Comparison of ENCODE assay signal across 21 cellular contexts in genomic region chr2:24840962-24841945, GRCh38.
"Had no signal": no experiment of that assay in that cellular context is flagged by ENCODE, and none has a peak within 500 bp of the region (broad histone marks: within the 10 kb centered on the region; RNA-seq: fewer than 3 reads in every experiment).

No MANE protein-coding gene starts in this region.

- H3K9me3 ChIP-seq: mucosa of descending colon, ovary, right lobe of liver, thoracic aorta, upper lobe of left lung had no signal

- H3K4me3 Mint-ChIP-seq: activated B cell treated with CpG ODN at 0.5 μM for 24 hours; activated naive CD8-positive, alpha-beta T cell treated with anti-CD3 and anti-CD28 coated beads for 36 hours; naive B cell; stimulated activated effector memory CD8-positive, alpha-beta T cell treated with anti-CD3 and anti-CD28 coated beads, Interleukin-12 subunit alpha, Interleukin-12 subunit beta, amount 100 ng/mL, for 72 hours; T-cell had no signal

- H3K27me3 Mint-ChIP-seq: activated B cell treated with CpG ODN at 0.5 μM for 24 hours; activated naive CD8-positive, alpha-beta T cell treated with anti-CD3 and anti-CD28 coated beads for 36 hours; naive B cell; T-cell had no signal

- H3K4me1 Mint-ChIP-seq: activated B cell treated with CpG ODN at 0.5 μM for 24 hours; activated naive CD8-positive, alpha-beta T cell treated with anti-CD3 and anti-CD28 coated beads for 36 hours; stimulated activated effector memory CD8-positive, alpha-beta T cell treated with anti-CD3 and anti-CD28 coated beads, Interleukin-12 subunit alpha, Interleukin-12 subunit beta, amount 100 ng/mL, for 72 hours; T-cell had no signal

- ATAC-seq: left lobe of liver; mucosa of descending colon; stimulated activated effector memory CD8-positive, alpha-beta T cell treated with anti-CD3 and anti-CD28 coated beads, Interleukin-12 subunit alpha, Interleukin-12 subunit beta, amount 100 ng/mL, for 72 hours; T-cell had no signal

- H3K9me3 Mint-ChIP-seq: activated B cell treated with CpG ODN at 0.5 μM for 24 hours; activated naive CD8-positive, alpha-beta T cell treated with anti-CD3 and anti-CD28 coated beads for 36 hours; stimulated activated effector memory CD8-positive, alpha-beta T cell treated with anti-CD3 and anti-CD28 coated beads, Interleukin-12 subunit alpha, Interleukin-12 subunit beta, amount 100 ng/mL, for 72 hours; T-cell had no signal

- H3K27ac Mint-ChIP-seq: activated B cell treated with CpG ODN at 0.5 μM for 24 hours; activated naive CD8-positive, alpha-beta T cell treated with anti-CD3 and anti-CD28 coated beads for 36 hours; naive B cell; stimulated activated effector memory CD8-positive, alpha-beta T cell treated with anti-CD3 and anti-CD28 coated beads, Interleukin-12 subunit alpha, Interleukin-12 subunit beta, amount 100 ng/mL, for 72 hours; T-cell had no signal

- H3K4me1 ChIP-seq: neural progenitor cell, right lobe of liver, upper lobe of left lung had no signal

- H3K4me3 ChIP-seq: cardiac muscle cell, mucosa of descending colon, neural progenitor cell, ovary, right lobe of liver, smooth muscle cell, thoracic aorta, upper lobe of left lung had no signal

- H3K27ac ChIP-seq: cardiac muscle cell, neural progenitor cell, ovary, right lobe of liver, thoracic aorta, upper lobe of left lung had no signal

- H3K36me3 ChIP-seq: cardiac muscle cell, neural progenitor cell, ovary, right lobe of liver had no signal

- DNase-seq: activated B cell treated with CpG ODN at 0.5 μM for 24 hours; activated CD4-positive, alpha-beta T cell treated with anti-CD3 and anti-CD28 coated beads for 48 hours; activated gamma-delta T cell; activated naive CD8-positive, alpha-beta T cell treated with anti-CD3 and anti-CD28 coated beads for 36 hours; amniotic stem cell; glutamatergic neuron; islet precursor cell; mammary epithelial cell; naive B cell; ovary; right lobe of liver; stimulated activated CD4-positive, alpha-beta T cell treated with anti-CD3 and anti-CD28 coated beads, Interleukin-4, amount 100 ng/mL, for 24 hours; T-cell had no signal

- H3K27me3 ChIP-seq: cardiac muscle cell, neural progenitor cell, ovary, right lobe of liver, upper lobe of left lung had no signal
